Comparison of ENCODE assay signal across 11 cellular contexts in the genomic region with DNA sequence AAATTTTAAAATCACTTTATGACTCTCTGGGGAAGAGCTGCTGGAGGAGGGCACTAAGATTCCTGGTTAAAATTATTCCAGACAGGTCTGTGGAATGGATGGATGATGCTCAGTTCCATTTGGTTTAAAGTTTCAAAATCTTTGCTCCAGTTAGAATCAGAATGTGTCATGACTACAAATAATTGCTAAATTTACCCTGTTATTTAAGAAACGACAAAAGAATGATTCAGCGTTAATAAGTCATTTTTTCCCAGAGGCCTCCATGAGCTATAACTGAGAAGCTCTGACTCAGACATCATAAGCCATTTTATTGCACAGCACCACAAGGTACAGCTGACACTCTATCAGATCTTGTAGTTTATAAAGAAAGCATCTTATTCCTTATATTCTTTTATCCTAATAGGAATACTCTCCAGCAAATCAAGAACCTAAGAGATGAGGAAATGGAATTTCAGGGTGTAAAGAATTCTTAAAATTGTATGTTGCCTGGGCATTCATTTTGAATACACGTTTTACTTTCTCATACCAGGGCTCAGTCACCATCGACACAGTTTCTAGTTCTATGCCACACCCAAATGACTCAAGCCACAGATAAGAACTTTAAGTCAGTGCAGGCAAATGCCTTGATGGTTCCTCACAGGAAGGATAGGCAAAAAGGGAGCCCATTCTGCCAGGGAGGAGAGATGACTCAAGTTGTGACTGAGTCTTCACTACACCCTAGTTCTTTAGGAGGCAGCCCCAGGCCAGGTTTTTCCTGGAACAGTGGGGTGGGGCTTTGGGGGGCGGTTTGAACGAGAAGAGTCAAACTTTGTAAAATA.
DNase-seq lines count a peak whose midpoint lies in the region; ATAC-seq and TF ChIP-seq lines count a peak whose summit lies in the region.
"Had no signal": no experiment of that assay in that cellular context is flagged by ENCODE, and none has a peak within 500 bp of the region (broad histone marks: within the 10 kb centered on the region; RNA-seq: fewer than 3 reads in every experiment).

No MANE protein-coding gene starts in this region.

- ATAC-seq in body of pancreas (peak; percentile 42), HG02571 (IDR thresholded peaks at IDR 0.05; ENCODE audit: unreplicated experiment) (no peak)
- ATAC-seq: WTC11 had no signal

- 59 to 60% methylated on average over 6 of the region's 6 CpGs for WGBS in body of pancreas, 2 donors

- DNase-seq in A172 (ENCODE audit: low spot score), result peak; percentile 99
- peak; percentile 85 for DNase-seq in HT-29 (ENCODE audit: low spot score)
- DNase-seq in body of pancreas, result peak in 1 of 4 donors; percentile 3
- peak; percentile 82 for DNase-seq in kidney glomerular epithelial cell (lab: John Stamatoyannopoulos, UW)
- no peak for DNase-seq in amygdala (lab: John Stamatoyannopoulos, UW)
- no peak for DNase-seq in stimulated activated CD8-positive, alpha-beta memory T cell treated with anti-CD3 and anti-CD28 coated beads, Interleukin-4, amount 100 ng/mL, for 48 hours
- no peak for DNase-seq in GM19238 (ENCODE audit: insufficient read length, low spot score)
- DNase-seq: BE2C, NCI-H2029 had no signal

- no peaks in the 10 kb centered on the region for H3K36me3 ChIP-seq in body of pancreas (replicated peaks in 1 of 2; ENCODE audit: insufficient read depth in 1 of 2, low read depth in 2 of 2)
- H3K36me3 ChIP-seq: BE2C had no signal

- H3K9me3 ChIP-seq in body of pancreas, result no peaks in the 10 kb centered on the region
- H3K9me3 ChIP-seq: BE2C had no signal

- TF ChIP-seq POLR2A in body of pancreas (IDR thresholded peaks at IDR 0.05), result no peak

- no peak overlapping the region for H3K4me3 ChIP-seq in body of pancreas

- no peak overlapping the region for H3K27ac ChIP-seq in body of pancreas

- no peak for TF ChIP-seq CTCF in body of pancreas (IDR thresholded peaks at IDR 0.05)

- H3K27me3 ChIP-seq in body of pancreas, result no peaks in the 10 kb centered on the region
- H3K27me3 ChIP-seq: BE2C had no signal

- intact Hi-C loops in body of pancreas (cut with DNase I), result no loop called here

- no peaks in the 10 kb centered on the region for H3K4me1 ChIP-seq in body of pancreas

Comparison
In these comparisons a context has a peak if more than half of its experiments do, and no peak if none do; other contexts are left out.
1. DNase-seq: peak in A172 (single experiment), HT-29 (single experiment) and kidney glomerular epithelial cell (single experiment); none in amygdala (0 of 56), stimulated activated CD8-positive, alpha-beta memory T cell treated with anti-CD3 and anti-CD28 coated beads, Interleukin-4, amount 100 ng/mL, for 48 hours (single experiment) and GM19238 (single experiment).